In genomic region chr13:73107459-73107858, GRCh38 we compare ENCODE assay signal across 13 cellular contexts.
A peak's percentile ranks its signal among the peaks of the same experiment; 100 is the strongest.
DNase-seq lines count a peak whose midpoint lies in the region; TF ChIP-seq lines count a peak whose summit lies in the region.
"Had no signal": no experiment of that assay in that cellular context is flagged by ENCODE, and none has a peak within 500 bp of the region (broad histone marks: within the 10 kb centered on the region; RNA-seq: fewer than 3 reads in every experiment).

No MANE protein-coding gene starts in this region.

- H3K9me3 ChIP-seq in MM.1S (replicated peaks; ENCODE audit: insufficient read depth, low read length) = no peaks in the 10 kb centered on the region

- no peak overlapping the region for H2AFZ ChIP-seq in MM.1S (ENCODE audit: low read length)
- H2AFZ ChIP-seq: GM23248 had no signal

- no peak overlapping the region for H3K9ac ChIP-seq in MM.1S (ENCODE audit: low read length)
- H3K9ac ChIP-seq: GM23248 had no signal

- no peak overlapping the region for H3K4me2 ChIP-seq in MM.1S (ENCODE audit: low read depth, low read length)

- H3F3A ChIP-seq in MM.1S (ENCODE audit: insufficient read depth, low read length) = no peaks in the 10 kb centered on the region

- no peaks in the 10 kb centered on the region for H3K79me2 ChIP-seq in MM.1S (ENCODE audit: low read length)

- no peaks in the 10 kb centered on the region for H3K27me3 ChIP-seq in MM.1S (replicated peaks; ENCODE audit: insufficient read depth, low read length)

- no peaks in the 10 kb centered on the region for H4K20me1 ChIP-seq in MM.1S (ENCODE audit: insufficient read depth, low read length)

- H3K36me3 ChIP-seq in MM.1S (replicated peaks; ENCODE audit: insufficient read depth, low read length) = no peaks in the 10 kb centered on the region

- no peak overlapping the region for H3K4me3 ChIP-seq in MM.1S (ENCODE audit: low read length)
- H3K4me3 ChIP-seq: GM23248 had no signal

- no peak for TF ChIP-seq CTCF in MM.1S (IDR thresholded peaks at IDR 0.05; ENCODE audit: low read length)

- H3K4me1 ChIP-seq in MM.1S (ENCODE audit: low read length) = no peaks in the 10 kb centered on the region

- peak overlapping the region; percentile 16 for H3K27ac ChIP-seq in epithelial cell of prostate
- no peak overlapping the region for H3K27ac ChIP-seq in MM.1S (ENCODE audit: low read length)
- H3K27ac ChIP-seq: GM23248 had no signal

- peak; percentile 12 for DNase-seq in NCI-H2171 treated with DMSO at 0.1 percent for 48 hours (lab: John Stamatoyannopoulos, UW)
- DNase-seq in NCI-H2171 (lab: John Stamatoyannopoulos, UW) = no peak
- DNase-seq in NCI-H526 treated with DMSO at 0.1 percent for 48 hours (lab: John Stamatoyannopoulos, UW) = peak; percentile 59
- no peak for DNase-seq in epithelial cell of prostate (ENCODE audit: low read depth, low spot score)
- no peak for DNase-seq in ecto neural progenitor cell (ENCODE audit: low spot score)
- no peak for DNase-seq in MM.1S
- DNase-seq in effector CD4-positive, alpha-beta T cell = no peak
- DNase-seq in germinal center (ENCODE audit: low spot score) = no peak
- DNase-seq: C1 segment of cervical spinal cord, GM23248, Kasumi-1, NCI-H1105, NCI-H1930 had no signal

- H3K9me2 ChIP-seq in MM.1S (replicated peaks; ENCODE audit: insufficient read depth, low read length) = no peaks in the 10 kb centered on the region

Comparison
In these comparisons a context has a peak if more than half of its experiments do, and no peak if none do; other contexts are left out.
1. DNase-seq: peak in NCI-H2171 treated with DMSO at 0.1 percent for 48 hours (single experiment) and NCI-H526 treated with DMSO at 0.1 percent for 48 hours (single experiment); none in NCI-H2171 (single experiment), epithelial cell of prostate (single experiment), ecto neural progenitor cell (single experiment), MM.1S (single experiment), effector CD4-positive, alpha-beta T cell (single experiment) and germinal center (single experiment).